19 cellular contexts compared by ENCODE assay signal in the genomic region with DNA sequence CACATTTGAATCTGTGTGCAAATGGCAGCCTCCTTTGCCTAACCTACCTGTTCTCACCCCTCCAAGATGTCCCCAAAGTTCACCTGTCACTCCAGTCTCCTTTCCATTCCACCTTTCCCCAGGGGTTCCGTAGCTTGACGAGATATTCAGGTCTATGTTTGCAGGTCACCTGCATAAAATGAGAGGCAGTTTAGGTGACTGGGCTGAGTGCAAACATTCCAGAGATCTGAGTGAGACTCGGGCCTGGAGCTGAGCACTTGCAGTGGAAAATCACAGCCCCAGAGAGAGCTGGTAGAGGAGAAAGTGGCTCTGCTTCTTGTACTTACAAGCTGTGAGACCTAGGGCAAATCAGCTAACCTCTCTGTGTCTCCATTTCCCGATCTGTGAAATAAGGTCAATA.
"Had no signal": no experiment of that assay in that cellular context is flagged by ENCODE, and none has a peak within 500 bp of the region (broad histone marks: within the 10 kb centered on the region; RNA-seq: fewer than 3 reads in every experiment).

No MANE protein-coding gene starts in this region.

- H3K9me3 ChIP-seq: prostate gland, right lobe of liver, SK-N-SH had no signal

- ATAC-seq: activated naive CD4-positive, alpha-beta T cell treated with anti-CD3 and anti-CD28 coated beads, Interleukin-2, amount 50 U/mL, for 72 hours; activated T-cell treated with anti-CD3 and anti-CD28 coated beads, Interleukin-2, amount 50 U/mL, for 4 hours; right lobe of liver; stimulated activated naive CD8-positive, alpha-beta T cell treated with anti-CD3 and anti-CD28 coated beads, Interleukin-15, amount 100 ng/mL, for 72 hours had no signal

- H3K9me2 ChIP-seq: SK-N-SH had no signal

- H3K4me3 Mint-ChIP-seq: activated T-cell treated with anti-CD3 and anti-CD28 coated beads, Interleukin-2, amount 50 U/mL, for 4 hours; nephron; stimulated activated naive CD8-positive, alpha-beta T cell treated with anti-CD3 and anti-CD28 coated beads, Interleukin-15, amount 100 ng/mL, for 72 hours had no signal

- H3K27me3 ChIP-seq: right lobe of liver had no signal

- H3K36me3 ChIP-seq: prostate gland, right lobe of liver had no signal

- H3K27ac Mint-ChIP-seq: activated naive CD4-positive, alpha-beta T cell treated with anti-CD3 and anti-CD28 coated beads, Interleukin-2, amount 50 U/mL, for 72 hours; nephron had no signal

- H3K4me1 ChIP-seq: prostate gland, right lobe of liver had no signal

- H3K27me3 Mint-ChIP-seq: stimulated activated naive CD8-positive, alpha-beta T cell treated with anti-CD3 and anti-CD28 coated beads, Interleukin-15, amount 100 ng/mL, for 72 hours had no signal

- H3K4me3 ChIP-seq: prostate gland, right lobe of liver, smooth muscle cell had no signal

- DNase-seq: activated CD4-positive, alpha-beta T cell treated with anti-CD3 and anti-CD28 coated beads for 1 hour; activated CD4-positive, alpha-beta T cell treated with anti-CD3 and anti-CD28 coated beads, Interleukin-2, amount 50 U/mL, for 48 hours; activated effector memory CD4-positive, alpha-beta T cell treated with anti-CD3 and anti-CD28 coated beads, Interleukin-2, amount 50 U/mL, for 16 hours; activated T-cell treated with anti-CD3 and anti-CD28 coated beads, Interleukin-2, amount 50 U/mL, for 4 hours; central memory CD4-positive, alpha-beta T cell; cortex of kidney; effector CD8-positive, alpha-beta T cell; hippocampal formation; kidney glomerular epithelial cell; occipital lobe; right lobe of liver; SK-N-SH; stimulated activated naive CD8-positive, alpha-beta T cell treated with anti-CD3 and anti-CD28 coated beads, Interleukin-15, amount 100 ng/mL, for 72 hours; T-helper 1 cell; T1000 had no signal

- H3K4me2 ChIP-seq: SK-N-SH, smooth muscle cell had no signal

- H3K9ac ChIP-seq: SK-N-SH had no signal

- H3K27ac ChIP-seq: prostate gland, right lobe of liver had no signal

- H3K36me3 Mint-ChIP-seq: activated naive CD4-positive, alpha-beta T cell treated with anti-CD3 and anti-CD28 coated beads, Interleukin-2, amount 50 U/mL, for 72 hours had no signal

- H3K4me1 Mint-ChIP-seq: nephron; stimulated activated naive CD8-positive, alpha-beta T cell treated with anti-CD3 and anti-CD28 coated beads, Interleukin-15, amount 100 ng/mL, for 72 hours had no signal

- H3K9me3 Mint-ChIP-seq: activated T-cell treated with anti-CD3 and anti-CD28 coated beads, Interleukin-2, amount 50 U/mL, for 4 hours; nephron; stimulated activated naive CD8-positive, alpha-beta T cell treated with anti-CD3 and anti-CD28 coated beads, Interleukin-15, amount 100 ng/mL, for 72 hours had no signal
